7 cellular contexts compared by ENCODE assay signal in the genomic region with DNA sequence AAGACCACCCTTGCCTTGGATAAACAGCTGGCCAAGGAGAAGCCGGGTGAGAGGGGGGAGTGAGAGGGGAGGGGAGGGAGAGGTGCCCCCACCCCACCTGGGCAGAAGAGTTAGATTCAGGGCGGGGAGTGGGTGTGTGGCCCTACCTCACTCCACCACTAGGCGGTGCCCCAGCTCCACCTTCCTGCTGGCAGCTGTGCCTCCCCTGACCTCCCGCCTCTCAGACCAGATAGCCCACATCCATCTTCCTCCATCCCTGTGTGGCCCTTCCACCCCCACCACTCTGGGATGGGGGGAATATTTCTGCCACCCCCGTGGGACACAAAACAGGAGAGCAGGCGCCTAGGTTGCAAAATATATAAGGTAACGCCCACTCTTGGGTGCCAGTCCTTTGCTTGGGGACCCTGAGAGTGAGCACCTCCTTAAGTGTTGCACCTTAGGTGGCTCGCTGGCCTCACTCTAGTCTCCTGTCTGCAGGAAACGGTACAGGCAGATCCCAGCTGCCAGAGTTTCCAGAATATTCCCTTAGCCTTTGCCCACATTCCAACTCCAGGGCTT. TPM values are rescaled to one million over a fixed set of nuclear protein-coding genes. Genes with fewer than 3 reads are reported as not detected.
A peak's percentile ranks its signal among the peaks of the same experiment; 100 is the strongest.
DNase-seq lines count a peak whose midpoint lies in the region; TF ChIP-seq lines count a peak whose summit lies in the region.

No MANE protein-coding gene starts in this region.

- CTCF ChIA-PET in GM10248 (lab: Yijun Ruan, JAX): interaction anchor here (0.9 to 15.6 kb wide), 30 partner anchors 9 to 414 kb away, joined by 3 to 288 read pairs (median 4); partner anchors contain the start of genes EHD2 and KPTN

- H3K23ac ChIP-seq in mesendoderm (ENCODE audit: low read length): no peak overlapping the region

- no CpG with 5 or more reads among the region's 9 CpGs for WGBS in mesendoderm (ENCODE audit: extremely low coverage, insufficient coverage, low lambda C conversion rate)
- 52% methylated on average over 9 of the region's 9 CpGs; no CpG with 5 or more reads in 1 of the 2 donors for WGBS in transverse colon (ENCODE audit: low coverage in 1 of 2), 2 donors

- H2BK120ac ChIP-seq in mesendoderm (ENCODE audit: low read depth, low read length): no peak overlapping the region

- H2AFZ ChIP-seq in MM.1S (ENCODE audit: low read length): no peak overlapping the region

- no peaks in the 10 kb centered on the region for H3K9me2 ChIP-seq in MM.1S (replicated peaks; ENCODE audit: insufficient read depth, low read length)

- no peak overlapping the region for H3K4ac ChIP-seq in mesendoderm (ENCODE audit: low read depth, low read length)

- no peak overlapping the region for H4K8ac ChIP-seq in mesendoderm (ENCODE audit: low read depth, low read length)

- H3F3A ChIP-seq in MM.1S (ENCODE audit: insufficient read depth, low read length): no peaks in the 10 kb centered on the region

- H3K4me3 ChIP-seq in MM.1S (ENCODE audit: low read length) (no peak overlapping the region), coronary artery (no peak overlapping the region), mesendoderm (ENCODE audit: low read length) (no peak overlapping the region), transverse colon (no peak overlapping the region)

- no peak for TF ChIP-seq POLR2A in transverse colon (IDR thresholded peaks at IDR 0.05)

- TF ChIP-seq EP300 in transverse colon (IDR thresholded peaks at IDR 0.05; ENCODE audit: low read depth): no peak

- H3K27me3 ChIP-seq in MM.1S (replicated peaks; ENCODE audit: insufficient read depth, low read length): no peaks in the 10 kb centered on the region
- no peaks in the 10 kb centered on the region for H3K27me3 ChIP-seq in mesendoderm (ENCODE audit: insufficient read depth, low read length, poor library complexity)
- no peaks in the 10 kb centered on the region for H3K27me3 ChIP-seq in transverse colon

- H4K5ac ChIP-seq in mesendoderm (ENCODE audit: low read length): no peak overlapping the region

- H3K56ac ChIP-seq in mesendoderm (ENCODE audit: low read length): no peak overlapping the region

- H2BK15ac ChIP-seq in mesendoderm (replicated peaks; ENCODE audit: low read depth): no peak overlapping the region

- H3K4me1 ChIP-seq in MM.1S (ENCODE audit: low read length) (no peaks in the 10 kb centered on the region), mesendoderm (ENCODE audit: control insufficient read depth, low read depth, low read length) (no peaks in the 10 kb centered on the region), transverse colon (peaks cover 4 to 17% (median 12%) of the 10 kb centered on the region in 4 donors)

- H3K79me2 ChIP-seq in MM.1S (ENCODE audit: low read length): no peaks in the 10 kb centered on the region
- no peaks in the 10 kb centered on the region for H3K79me2 ChIP-seq in mesendoderm (ENCODE audit: control insufficient read depth, insufficient read depth, low read length)

- H3K36me3 ChIP-seq in MM.1S (replicated peaks; ENCODE audit: insufficient read depth, low read length) (no peaks in the 10 kb centered on the region), mesendoderm (ENCODE audit: control insufficient read depth, insufficient read depth, low read length) (peaks cover 7% of the 10 kb centered on the region), transverse colon (peaks cover 0 to 14% (median 3%) of the 10 kb centered on the region in 4 donors)

- POLR2A ChIA-PET in GM10248 (lab: Yijun Ruan, JAX): no interaction called here

- H3K4me2 ChIP-seq in MM.1S (ENCODE audit: low read depth, low read length): no peak overlapping the region
- no peak overlapping the region for H3K4me2 ChIP-seq in mesendoderm (ENCODE audit: low read length)

- H3K9me3 ChIP-seq in MM.1S (replicated peaks; ENCODE audit: insufficient read depth, low read length): no peaks in the 10 kb centered on the region
- no peaks in the 10 kb centered on the region for H3K9me3 ChIP-seq in transverse colon

- H3K18ac ChIP-seq in mesendoderm (ENCODE audit: low read length): no peak overlapping the region

- DNase-seq in GM10248 (ENCODE audit: extremely low spot score): peak; percentile 84
- DNase-seq in MM.1S: no peak
- peak; percentile 14 for DNase-seq in activated CD4-positive, alpha-beta T cell treated with anti-CD3 and anti-CD28 coated beads for 1 hour
- DNase-seq in coronary artery (ENCODE audit: low spot score): no peak
- peak; percentile 72 for DNase-seq in mesendoderm
- peak; percentile 52 for DNase-seq in transverse colon
- no peak for DNase-seq in KG1 (lab: John Stamatoyannopoulos, UW)

- H3K27ac ChIP-seq in MM.1S (ENCODE audit: low read length) (no peak overlapping the region), coronary artery (no peak overlapping the region), mesendoderm (ENCODE audit: low read depth, low read length) (no peak overlapping the region), transverse colon (no peak overlapping the region)

- intact Hi-C loops in transverse colon (cut with DNase I; ENCODE audit: low total_unique reads): loop anchor here (1.0 to 2.0 kb wide), 2 partner anchors 91 to 263 kb away; no protein-coding TSS in a partner anchor

- in situ Hi-C loops in transverse colon (cut with MboI; ENCODE audit: low pct_ligation_motif_present in 1 of 4, low pct_unique_long_range_greater_than_20kb in 1 of 4, low sequenced_read_pairs in 3 of 4): loop anchor here in 1 of 4 donors (5.0 kb wide), 1 partner anchor 262 kb away; no protein-coding TSS in a partner anchor

- no peak overlapping the region for H2AK5ac ChIP-seq in mesendoderm (ENCODE audit: low read length)

- H3K9ac ChIP-seq in MM.1S (ENCODE audit: low read length) (no peak overlapping the region), mesendoderm (ENCODE audit: low read length) (no peak overlapping the region)

- H3K79me1 ChIP-seq in mesendoderm (ENCODE audit: low read length): no peaks in the 10 kb centered on the region

- H2BK5ac ChIP-seq in mesendoderm (ENCODE audit: low read length): no peak overlapping the region

- TF ChIP-seq CTCF in GM10248 (IDR thresholded peaks at IDR 0.05; ENCODE audit: control extremely low read depth, extremely low read depth, low read depth, missing control alignments): peak; percentile 83
- peak; percentile 77 for TF ChIP-seq CTCF in MM.1S (IDR thresholded peaks at IDR 0.05; ENCODE audit: low read length)
- peak; percentile 61 for TF ChIP-seq CTCF in coronary artery (IDR thresholded peaks at IDR 0.05)
- TF ChIP-seq CTCF in transverse colon (IDR thresholded peaks at IDR 0.05): peak; percentile 76 to 85 (median 84)

- H4K20me1 ChIP-seq in MM.1S (ENCODE audit: insufficient read depth, low read length): no peaks in the 10 kb centered on the region

RNA-seq across cellular contexts. Expression of gene EHD2, which starts 13.8 kb away (rescaled TPM):
- polyA plus RNA-seq in mesendoderm (2013, experiment 1 of 2): 7.1 TPM
- polyA plus RNA-seq in mesendoderm (2013, experiment 2 of 2): 7.0 TPM
- 10 to 100 TPM; 15.2 to 93.1 (median 25.3) TPM for total RNA-seq in transverse colon

RNA-seq across cellular contexts. Expression of gene NOP53, which starts 45.9 kb away (rescaled TPM):
- 291 TPM for polyA plus RNA-seq in mesendoderm (2013, experiment 1 of 2)
- 305 TPM for polyA plus RNA-seq in mesendoderm (2013, experiment 2 of 2)
- total RNA-seq in transverse colon: 100 to 1,000 TPM; 239 to 490 (median 364) TPM

Comparison
In these comparisons a context has a peak if more than half of its experiments do, and no peak if none do; other contexts are left out.
1. DNase-seq: peak in GM10248 (single experiment), activated CD4-positive, alpha-beta T cell treated with anti-CD3 and anti-CD28 coated beads for 1 hour (single experiment), mesendoderm (single experiment) and transverse colon (single experiment); none in MM.1S (single experiment), coronary artery (single experiment) and KG1 (single experiment).
2. Peak in every context shown above with its lines, with median percentiles within 50 percentile points of each other: CTCF ChIP-seq.